1 cellular context compared by ENCODE assay signal in the genomic region with DNA sequence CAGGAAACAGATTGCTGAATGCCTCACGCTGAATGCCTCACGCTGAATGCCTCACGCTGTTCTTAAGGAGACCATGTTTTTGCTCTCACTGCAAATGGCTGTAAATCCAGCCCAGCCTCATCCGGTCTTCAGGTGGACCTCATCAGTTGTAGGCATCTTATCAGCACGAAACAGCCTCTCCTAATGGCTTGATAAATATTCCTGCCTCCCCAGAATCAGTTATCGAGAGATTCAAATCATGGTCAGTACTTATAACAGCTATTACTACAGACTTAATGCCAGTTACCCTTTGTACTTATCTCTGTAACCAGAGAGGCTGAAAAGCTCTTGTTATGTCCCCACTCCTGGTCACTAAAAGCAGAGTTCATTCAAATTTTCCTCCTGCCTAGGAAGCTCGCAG.
TF ChIP-seq lines count a peak whose summit lies in the region.

No MANE protein-coding gene starts in this region.

TF ChIP-seq in GM23338, 12 proteins besides CTCF, POLR2A, EP300 and RAD21 (continued from another document):
- TF ChIP-seq, protein P1, sequence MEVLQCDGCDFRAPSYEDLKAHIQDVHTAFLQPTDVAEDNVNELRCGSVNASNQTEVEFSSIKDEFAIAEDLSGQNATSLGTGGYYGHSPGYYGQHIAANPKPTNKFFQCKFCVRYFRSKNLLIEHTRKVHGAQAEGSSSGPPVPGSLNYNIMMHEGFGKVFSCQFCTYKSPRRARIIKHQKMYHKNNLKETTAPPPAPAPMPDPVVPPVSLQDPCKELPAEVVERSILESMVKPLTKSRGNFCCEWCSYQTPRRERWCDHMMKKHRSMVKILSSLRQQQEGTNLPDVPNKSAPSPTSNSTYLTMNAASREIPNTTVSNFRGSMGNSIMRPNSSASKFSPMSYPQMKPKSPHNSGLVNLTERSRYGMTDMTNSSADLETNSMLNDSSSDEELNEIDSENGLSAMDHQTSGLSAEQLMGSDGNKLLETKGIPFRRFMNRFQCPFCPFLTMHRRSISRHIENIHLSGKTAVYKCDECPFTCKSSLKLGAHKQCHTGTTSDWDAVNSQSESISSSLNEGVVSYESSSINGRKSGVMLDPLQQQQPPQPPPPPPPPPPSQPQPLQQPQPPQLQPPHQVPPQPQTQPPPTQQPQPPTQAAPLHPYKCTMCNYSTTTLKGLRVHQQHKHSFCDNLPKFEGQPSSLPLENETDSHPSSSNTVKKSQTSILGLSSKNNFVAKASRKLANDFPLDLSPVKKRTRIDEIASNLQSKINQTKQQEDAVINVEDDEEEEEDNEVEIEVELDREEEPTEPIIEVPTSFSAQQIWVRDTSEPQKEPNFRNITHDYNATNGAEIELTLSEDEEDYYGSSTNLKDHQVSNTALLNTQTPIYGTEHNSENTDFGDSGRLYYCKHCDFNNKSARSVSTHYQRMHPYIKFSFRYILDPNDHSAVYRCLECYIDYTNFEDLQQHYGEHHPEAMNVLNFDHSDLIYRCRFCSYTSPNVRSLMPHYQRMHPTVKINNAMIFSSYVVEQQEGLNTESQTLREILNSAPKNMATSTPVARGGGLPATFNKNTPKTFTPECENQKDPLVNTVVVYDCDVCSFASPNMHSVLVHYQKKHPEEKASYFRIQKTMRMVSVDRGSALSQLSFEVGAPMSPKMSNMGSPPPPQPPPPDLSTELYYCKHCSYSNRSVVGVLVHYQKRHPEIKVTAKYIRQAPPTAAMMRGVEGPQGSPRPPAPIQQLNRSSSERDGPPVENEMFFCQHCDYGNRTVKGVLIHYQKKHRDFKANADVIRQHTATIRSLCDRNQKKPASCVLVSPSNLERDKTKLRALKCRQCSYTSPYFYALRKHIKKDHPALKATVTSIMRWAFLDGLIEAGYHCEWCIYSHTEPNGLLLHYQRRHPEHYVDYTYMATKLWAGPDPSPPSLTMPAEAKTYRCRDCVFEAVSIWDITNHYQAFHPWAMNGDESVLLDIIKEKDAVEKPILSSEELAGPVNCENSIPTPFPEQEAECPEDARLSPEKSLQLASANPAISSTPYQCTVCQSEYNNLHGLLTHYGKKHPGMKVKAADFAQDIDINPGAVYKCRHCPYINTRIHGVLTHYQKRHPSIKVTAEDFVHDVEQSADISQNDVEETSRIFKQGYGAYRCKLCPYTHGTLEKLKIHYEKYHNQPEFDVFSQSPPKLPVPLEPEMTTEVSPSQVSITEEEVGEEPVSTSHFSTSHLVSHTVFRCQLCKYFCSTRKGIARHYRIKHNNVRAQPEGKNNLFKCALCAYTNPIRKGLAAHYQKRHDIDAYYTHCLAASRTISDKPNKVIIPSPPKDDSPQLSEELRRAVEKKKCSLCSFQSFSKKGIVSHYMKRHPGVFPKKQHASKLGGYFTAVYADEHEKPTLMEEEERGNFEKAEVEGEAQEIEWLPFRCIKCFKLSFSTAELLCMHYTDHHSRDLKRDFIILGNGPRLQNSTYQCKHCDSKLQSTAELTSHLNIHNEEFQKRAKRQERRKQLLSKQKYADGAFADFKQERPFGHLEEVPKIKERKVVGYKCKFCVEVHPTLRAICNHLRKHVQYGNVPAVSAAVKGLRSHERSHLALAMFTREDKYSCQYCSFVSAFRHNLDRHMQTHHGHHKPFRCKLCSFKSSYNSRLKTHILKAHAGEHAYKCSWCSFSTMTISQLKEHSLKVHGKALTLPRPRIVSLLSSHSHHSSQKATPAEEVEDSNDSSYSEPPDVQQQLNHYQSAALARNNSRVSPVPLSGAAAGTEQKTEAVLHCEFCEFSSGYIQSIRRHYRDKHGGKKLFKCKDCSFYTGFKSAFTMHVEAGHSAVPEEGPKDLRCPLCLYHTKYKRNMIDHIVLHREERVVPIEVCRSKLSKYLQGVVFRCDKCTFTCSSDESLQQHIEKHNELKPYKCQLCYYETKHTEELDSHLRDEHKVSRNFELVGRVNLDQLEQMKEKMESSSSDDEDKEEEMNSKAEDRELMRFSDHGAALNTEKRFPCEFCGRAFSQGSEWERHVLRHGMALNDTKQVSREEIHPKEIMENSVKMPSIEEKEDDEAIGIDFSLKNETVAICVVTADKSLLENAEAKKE (CRISPR knock-in tag; IDR thresholded peaks at IDR 0.05), result no peak
- TF ChIP-seq, protein P2, sequence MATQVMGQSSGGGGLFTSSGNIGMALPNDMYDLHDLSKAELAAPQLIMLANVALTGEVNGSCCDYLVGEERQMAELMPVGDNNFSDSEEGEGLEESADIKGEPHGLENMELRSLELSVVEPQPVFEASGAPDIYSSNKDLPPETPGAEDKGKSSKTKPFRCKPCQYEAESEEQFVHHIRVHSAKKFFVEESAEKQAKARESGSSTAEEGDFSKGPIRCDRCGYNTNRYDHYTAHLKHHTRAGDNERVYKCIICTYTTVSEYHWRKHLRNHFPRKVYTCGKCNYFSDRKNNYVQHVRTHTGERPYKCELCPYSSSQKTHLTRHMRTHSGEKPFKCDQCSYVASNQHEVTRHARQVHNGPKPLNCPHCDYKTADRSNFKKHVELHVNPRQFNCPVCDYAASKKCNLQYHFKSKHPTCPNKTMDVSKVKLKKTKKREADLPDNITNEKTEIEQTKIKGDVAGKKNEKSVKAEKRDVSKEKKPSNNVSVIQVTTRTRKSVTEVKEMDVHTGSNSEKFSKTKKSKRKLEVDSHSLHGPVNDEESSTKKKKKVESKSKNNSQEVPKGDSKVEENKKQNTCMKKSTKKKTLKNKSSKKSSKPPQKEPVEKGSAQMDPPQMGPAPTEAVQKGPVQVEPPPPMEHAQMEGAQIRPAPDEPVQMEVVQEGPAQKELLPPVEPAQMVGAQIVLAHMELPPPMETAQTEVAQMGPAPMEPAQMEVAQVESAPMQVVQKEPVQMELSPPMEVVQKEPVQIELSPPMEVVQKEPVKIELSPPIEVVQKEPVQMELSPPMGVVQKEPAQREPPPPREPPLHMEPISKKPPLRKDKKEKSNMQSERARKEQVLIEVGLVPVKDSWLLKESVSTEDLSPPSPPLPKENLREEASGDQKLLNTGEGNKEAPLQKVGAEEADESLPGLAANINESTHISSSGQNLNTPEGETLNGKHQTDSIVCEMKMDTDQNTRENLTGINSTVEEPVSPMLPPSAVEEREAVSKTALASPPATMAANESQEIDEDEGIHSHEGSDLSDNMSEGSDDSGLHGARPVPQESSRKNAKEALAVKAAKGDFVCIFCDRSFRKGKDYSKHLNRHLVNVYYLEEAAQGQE (IDR thresholded peaks at IDR 0.05; ENCODE audit: unreplicated experiment), result no peak
- TF ChIP-seq CREB1 (CRISPR knock-in tag; IDR thresholded peaks at IDR 0.05; ENCODE audit: low read depth), result no peak
- TF ChIP-seq, protein P3, sequence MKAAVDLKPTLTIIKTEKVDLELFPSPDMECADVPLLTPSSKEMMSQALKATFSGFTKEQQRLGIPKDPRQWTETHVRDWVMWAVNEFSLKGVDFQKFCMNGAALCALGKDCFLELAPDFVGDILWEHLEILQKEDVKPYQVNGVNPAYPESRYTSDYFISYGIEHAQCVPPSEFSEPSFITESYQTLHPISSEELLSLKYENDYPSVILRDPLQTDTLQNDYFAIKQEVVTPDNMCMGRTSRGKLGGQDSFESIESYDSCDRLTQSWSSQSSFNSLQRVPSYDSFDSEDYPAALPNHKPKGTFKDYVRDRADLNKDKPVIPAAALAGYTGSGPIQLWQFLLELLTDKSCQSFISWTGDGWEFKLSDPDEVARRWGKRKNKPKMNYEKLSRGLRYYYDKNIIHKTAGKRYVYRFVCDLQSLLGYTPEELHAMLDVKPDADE (IDR thresholded peaks at IDR 0.05), result no peak
- TF ChIP-seq EZH2 (IDR thresholded peaks at IDR 0.05; ENCODE audit: low read depth, unreplicated experiment), result no peak
- no peak for TF ChIP-seq ZNF331 (CRISPR knock-in tag; IDR thresholded peaks at IDR 0.05; ENCODE audit: low read depth)
- TF ChIP-seq STAT1 (IDR thresholded peaks at IDR 0.05; ENCODE audit: unreplicated experiment), result no peak
- TF ChIP-seq POLR2AphosphoS5 (IDR thresholded peaks at IDR 0.05; ENCODE audit: low read depth), result no peak
- TF ChIP-seq NANOG (IDR thresholded peaks at IDR 0.05; ENCODE audit: borderline replicate concordance), result no peak
